ENCODE assay signal across 11 cellular contexts in the genomic region with DNA sequence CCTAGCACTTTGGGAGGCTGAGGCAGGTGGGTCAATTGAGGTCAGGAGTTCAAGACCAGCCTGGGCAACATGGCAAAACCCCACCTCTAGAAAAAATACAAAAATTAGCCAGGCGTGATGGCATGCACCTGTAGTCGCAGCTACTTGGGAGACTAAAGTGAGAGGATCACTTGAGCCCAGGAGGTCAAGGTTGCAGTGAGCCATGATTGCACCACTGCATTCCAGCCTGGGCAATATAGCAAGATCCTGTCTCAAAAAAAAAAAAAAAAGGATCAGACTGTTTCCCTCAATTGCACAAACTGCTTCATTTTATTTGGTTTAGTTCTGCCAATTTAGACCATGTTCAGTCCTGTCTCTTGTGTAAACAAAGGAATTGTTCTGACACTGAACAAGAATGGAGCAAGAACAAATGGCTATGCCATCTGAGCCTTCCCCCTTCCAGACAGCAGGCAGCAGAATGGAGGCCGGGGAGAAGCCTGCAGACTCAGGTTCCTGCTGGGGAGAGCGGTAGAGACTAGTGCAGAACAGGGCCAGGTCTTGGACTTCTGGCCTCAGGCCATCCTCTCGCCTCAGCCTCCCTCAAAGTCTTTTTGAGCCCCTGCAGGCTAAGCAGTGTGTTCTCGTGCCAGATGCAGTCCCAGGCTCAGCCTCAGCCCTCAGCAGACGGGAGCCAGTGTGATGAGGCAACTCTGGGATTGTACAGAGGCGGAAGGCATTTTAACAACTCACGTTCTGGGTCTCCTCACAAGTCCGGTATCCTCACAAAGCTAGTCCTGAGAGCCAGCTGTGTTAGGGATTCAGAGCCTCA. TPM values are rescaled to one million over a fixed set of nuclear protein-coding genes. Genes with fewer than 3 reads are reported as not detected.
A peak's percentile ranks its signal among the peaks of the same experiment; 100 is the strongest.
DNase-seq lines count a peak whose midpoint lies in the region; ATAC-seq and TF ChIP-seq lines count a peak whose summit lies in the region.
"Had no signal": no experiment of that assay in that cellular context is flagged by ENCODE, and none has a peak within 500 bp of the region (broad histone marks: within the 10 kb centered on the region; RNA-seq: fewer than 3 reads in every experiment).

No MANE protein-coding gene starts in this region.

- TF ChIP-seq CTCF in HEK293 (tag by site-specific recombination; IDR thresholded peaks at IDR 0.05): no peak
- no peak for TF ChIP-seq CTCF in glutamatergic neuron (IDR thresholded peaks at IDR 0.05; ENCODE audit: partially characterized antibody, unreplicated experiment)
- no peak for TF ChIP-seq CTCF in gastrocnemius medialis (IDR thresholded peaks at IDR 0.05 in 4 of 5, conservative IDR thresholded peaks at IDR 0.05 in 1 of 5)

- CTCF ChIA-PET in HEK293 (lab: Yijun Ruan, JAX): interaction anchor here (1.2 kb wide), 1 partner anchor 8 kb away, joined by 4 read pairs; no protein-coding TSS in a partner anchor
- CTCF ChIA-PET in activated CD4-positive, alpha-beta memory T cell treated with anti-CD3 and anti-CD28 coated beads for 36 hours (lab: Charles Lee): no interaction called here

- H3K27ac ChIP-seq in HEK293 (ENCODE audit: extremely low read depth, low read depth, low read length): peak overlapping the region; percentile 24; the same call in 1 of the 2 replicates
- H3K27ac ChIP-seq in gastrocnemius medialis: peak overlapping the region in 3 of 4 donors; percentile 81 to 87 (median 83)
- H3K27ac ChIP-seq: epithelial cell of prostate had no signal

- peaks cover 18% of the 10 kb centered on the region for H3K36me3 Mint-ChIP-seq in activated CD4-positive, alpha-beta memory T cell treated with anti-CD3 and anti-CD28 coated beads for 36 hours
- no peaks in the 10 kb centered on the region for H3K36me3 Mint-ChIP-seq in glutamatergic neuron (ENCODE audit: unreplicated experiment)

- peak in 1 of 2 donors; percentile 10 for ATAC-seq in gastrocnemius medialis
- no peak for ATAC-seq in HG02678 (IDR thresholded peaks at IDR 0.05; ENCODE audit: unreplicated experiment)

- in situ Hi-C loops in gastrocnemius medialis (cut with MboI; ENCODE audit: low sequenced_read_pairs in 4 of 4): no loop called here

- no peaks in the 10 kb centered on the region for H3K4me1 ChIP-seq in HEK293 (ENCODE audit: control insufficient read depth, insufficient read depth, low read length)
- H3K4me1 ChIP-seq in gastrocnemius medialis: peaks cover 29 to 43% of the 10 kb centered on the region in 2 donors

- peaks cover 20% of the 10 kb centered on the region for H3K4me1 Mint-ChIP-seq in activated CD4-positive, alpha-beta memory T cell treated with anti-CD3 and anti-CD28 coated beads for 36 hours (ENCODE audit: low read depth)
- H3K4me1 Mint-ChIP-seq in glutamatergic neuron (ENCODE audit: low read depth, unreplicated experiment): peaks cover 45% of the 10 kb centered on the region

- intact Hi-C loops in activated CD4-positive, alpha-beta memory T cell treated with anti-CD3 and anti-CD28 coated beads for 36 hours (cut with micrococcal nuclease): no loop called here
- intact Hi-C loops in gastrocnemius medialis (cut with DNase I; ENCODE audit: low total_unique reads): loop anchor here (5.0 kb wide), 1 partner anchor 48 kb away; no protein-coding TSS in a partner anchor

- H3K27ac Mint-ChIP-seq in activated CD4-positive, alpha-beta memory T cell treated with anti-CD3 and anti-CD28 coated beads for 36 hours: peak overlapping the region; percentile 24
- H3K27ac Mint-ChIP-seq in glutamatergic neuron (ENCODE audit: unreplicated experiment): peak overlapping the region; percentile 94

- POLR2A ChIA-PET in HEK293 (lab: Yijun Ruan, JAX): interaction anchor here (0.8 to 4.6 kb wide), 2 partner anchors 18 to 59 kb away, joined by 4 to 31 read pairs; a partner anchor contains a TSS
- POLR2A ChIA-PET in activated CD4-positive, alpha-beta memory T cell treated with anti-CD3 and anti-CD28 coated beads for 36 hours (lab: Charles Lee): no interaction called here

- H3K4me3 Mint-ChIP-seq in activated CD4-positive, alpha-beta memory T cell treated with anti-CD3 and anti-CD28 coated beads for 36 hours: no peak overlapping the region
- peak overlapping the region; percentile 55 for H3K4me3 Mint-ChIP-seq in glutamatergic neuron (ENCODE audit: unreplicated experiment)

- no peaks in the 10 kb centered on the region for H3K27me3 ChIP-seq in gastrocnemius medialis

- TF ChIP-seq POLR2A in gastrocnemius medialis (IDR thresholded peaks at IDR 0.05): no peak

- H3K4me3 ChIP-seq in HEK293 (ENCODE audit: low read depth, low read length): no peak overlapping the region
- H3K4me3 ChIP-seq in gastrocnemius medialis: no peak overlapping the region

- no peaks in the 10 kb centered on the region for H3K9me3 Mint-ChIP-seq in activated CD4-positive, alpha-beta memory T cell treated with anti-CD3 and anti-CD28 coated beads for 36 hours
- peaks cover 31% of the 10 kb centered on the region for H3K9me3 Mint-ChIP-seq in glutamatergic neuron (ENCODE audit: unreplicated experiment)

- H3K27me3 Mint-ChIP-seq in activated CD4-positive, alpha-beta memory T cell treated with anti-CD3 and anti-CD28 coated beads for 36 hours: no peaks in the 10 kb centered on the region
- H3K27me3 Mint-ChIP-seq in glutamatergic neuron (ENCODE audit: unreplicated experiment): peaks cover 19% of the 10 kb centered on the region

- H3K9me3 ChIP-seq in HEK293 (ENCODE audit: control insufficient read depth, insufficient read depth, low read depth, low read length): no peaks in the 10 kb centered on the region
- no peaks in the 10 kb centered on the region for H3K9me3 ChIP-seq in gastrocnemius medialis

- DNase-seq in activated CD4-positive, alpha-beta memory T cell treated with anti-CD3 and anti-CD28 coated beads for 36 hours: no peak
- peak; percentile 39 for DNase-seq in glutamatergic neuron
- peak in 1 of 2 donors; percentile 41 for DNase-seq in gastrocnemius medialis
- no peak for DNase-seq in stimulated activated CD4-positive, alpha-beta T cell treated with anti-CD3 and anti-CD28 coated beads, Interleukin-4, amount 100 ng/mL, for 24 hours
- no peak for DNase-seq in NCI-H146 (lab: John Stamatoyannopoulos, UW)
- DNase-seq: activated CD4-positive, alpha-beta T cell treated with anti-CD3 and anti-CD28 coated beads for 1 hour; left cardiac atrium; NCI-H2029 treated with DMSO at 0.1 percent for 48 hours had no signal

- H3K36me3 ChIP-seq in HEK293 (ENCODE audit: control insufficient read depth in 2 of 2, insufficient read depth in 1 of 2, low read length in 2 of 2) (peaks cover 7 to 78% of the 10 kb centered on the region in 2 experiments; a peak in 2 of 3 replicates), gastrocnemius medialis (peaks cover 0 to 84% of the 10 kb centered on the region in 2 donors)

TF ChIP-seq in HEK293, 187 proteins besides CTCF, POLR2A, EP300 and RAD21:
- TF ChIP-seq, protein P1, sequence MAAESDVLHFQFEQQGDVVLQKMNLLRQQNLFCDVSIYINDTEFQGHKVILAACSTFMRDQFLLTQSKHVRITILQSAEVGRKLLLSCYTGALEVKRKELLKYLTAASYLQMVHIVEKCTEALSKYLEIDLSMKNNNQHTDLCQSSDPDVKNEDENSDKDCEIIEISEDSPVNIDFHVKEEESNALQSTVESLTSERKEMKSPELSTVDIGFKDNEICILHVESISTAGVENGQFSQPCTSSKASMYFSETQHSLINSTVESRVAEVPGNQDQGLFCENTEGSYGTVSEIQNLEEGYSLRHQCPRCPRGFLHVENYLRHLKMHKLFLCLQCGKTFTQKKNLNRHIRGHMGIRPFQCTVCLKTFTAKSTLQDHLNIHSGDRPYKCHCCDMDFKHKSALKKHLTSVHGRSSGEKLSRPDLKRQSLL (tag by site-specific recombination; IDR thresholded peaks at IDR 0.05): no peak
- peak; percentile 93 for TF ChIP-seq ZNF121 (tag by site-specific recombination; IDR thresholded peaks at IDR 0.05)
TF ChIP-seq in HEK293: peak in this region for 1.

RNA-seq across cellular contexts. Expression of a gene that starts 18.2 kb away (rescaled TPM):
- total RNA-seq in activated CD4-positive, alpha-beta memory T cell treated with anti-CD3 and anti-CD28 coated beads for 36 hours: 100 to 1,000 TPM; 604 to 611 TPM
- total RNA-seq in glutamatergic neuron (ENCODE audit: unreplicated experiment) (1,021 TPM), gastrocnemius medialis (100 to 1,000 TPM in 3 of 4 donors, 10 to 100 TPM in 1; 72.4 to 209 (median 157) TPM)

RNA-seq across cellular contexts. Expression of a gene that starts 54.9 kb away (rescaled TPM):
- 10 to 100 TPM; 30.3 to 34.0 TPM for total RNA-seq in activated CD4-positive, alpha-beta memory T cell treated with anti-CD3 and anti-CD28 coated beads for 36 hours
- total RNA-seq in glutamatergic neuron (ENCODE audit: unreplicated experiment) (30.4 TPM), gastrocnemius medialis (10 to 100 TPM; 19.6 to 36.3 (median 26.0) TPM)
